8 cellular contexts compared by ENCODE assay signal in genomic region chr6:32637219-32637880, GRCh38. TPM values are rescaled to one million over a fixed set of nuclear protein-coding genes. Genes with fewer than 3 reads are reported as not detected.
DNase-seq lines count a peak whose midpoint lies in the region; ATAC-seq and TF ChIP-seq lines count a peak whose summit lies in the region.

TSS of gene HLA-DQA1 (plus strand) at chr6:32637406. CDS start at chr6:32637459, 53 bp downstream.

- TF ChIP-seq POLR2A in vagina (IDR thresholded peaks at IDR 0.05): no peak

- H2AK5ac ChIP-seq in mesenchymal stem cell (ENCODE audit: low read length, severe bottlenecking): no peak within 1 kb of the TSS

- H3K4ac ChIP-seq in mesenchymal stem cell (ENCODE audit: low read depth in 1 of 2, low read length in 2 of 2): no peak within 1 kb of the TSS

- no peaks in the 10 kb centered on the region for H3K79me2 ChIP-seq in OCI-LY7 (ENCODE audit: insufficient read depth, low read depth, low read length)

- H2BK120ac ChIP-seq in mesenchymal stem cell (ENCODE audit: low read depth, low read length): no peak within 1 kb of the TSS

- peaks cover 41% of the 10 kb centered on the region for H3K4me1 ChIP-seq in OCI-LY7 (ENCODE audit: insufficient read depth, low read length, poor library complexity, severe bottlenecking)
- H3K4me1 ChIP-seq in muscle layer of duodenum (ENCODE audit: control insufficient read depth in 1 of 2, insufficient read depth in 2 of 2, low read length in 2 of 2): no peaks in the 10 kb centered on the region
- no peaks in the 10 kb centered on the region for H3K4me1 ChIP-seq in vagina
- H3K4me1 ChIP-seq in mesenchymal stem cell (ENCODE audit: control insufficient read depth, insufficient read depth, low read depth, low read length): no peaks in the 10 kb centered on the region

- peak; percentile 72 for ATAC-seq in GM18502 (IDR thresholded peaks at IDR 0.05; ENCODE audit: poor library complexity, unreplicated experiment)
- peak; percentile 70 for ATAC-seq in GM21737 (IDR thresholded peaks at IDR 0.05; ENCODE audit: unreplicated experiment)
- no peak for ATAC-seq in HG03457 (IDR thresholded peaks at IDR 0.05; ENCODE audit: unreplicated experiment)

- POLR2A ChIA-PET in OCI-LY7 (lab: Charles Lee): interaction anchor here (1.0 kb wide), 1 partner anchor 234 kb away, joined by 3 read pairs; no protein-coding TSS in a partner anchor

- H3K9me2 ChIP-seq in OCI-LY7 (ENCODE audit: insufficient read depth, low read length): no peaks in the 10 kb centered on the region

- 40% methylated on average over 4 of the region's 7 CpGs for WGBS in mesenchymal stem cell

- no peak within 1 kb of the TSS for H4K91ac ChIP-seq in mesenchymal stem cell (ENCODE audit: low read length)

- H2BK15ac ChIP-seq in mesenchymal stem cell (ENCODE audit: low read depth, poor library complexity, severe bottlenecking): no peak within 1 kb of the TSS

- H3K4me3 ChIP-seq in OCI-LY7 (ENCODE audit: low read depth, low read length, poor library complexity, severe bottlenecking) (no peak within 1 kb of the TSS), muscle layer of duodenum (ENCODE audit: low read depth in 1 of 2, low read length in 2 of 2) (peak within 1 kb of the TSS in 1 of 2 donors; percentile 19), vagina (no peak within 1 kb of the TSS), mesenchymal stem cell (ENCODE audit: insufficient read depth in 1 of 2, low read depth in 1 of 2, low read length in 2 of 2) (no peak within 1 kb of the TSS)

- TF ChIP-seq CTCF in OCI-LY7 (conservative IDR thresholded peaks at IDR 0.05; ENCODE audit: low read length) (no peak), vagina (IDR thresholded peaks at IDR 0.05) (no peak), endothelial cell (IDR thresholded peaks at IDR 0.05; ENCODE audit: unreplicated experiment) (no peak)

- no peaks in the 10 kb centered on the region for H3K36me3 Mint-ChIP-seq in endothelial cell (ENCODE audit: low read depth, unreplicated experiment)

- intact Hi-C loops in OCI-LY7 (cut with micrococcal nuclease; ENCODE audit: unreplicated experiment): no loop called here
- intact Hi-C loops in vagina (cut with DNase I): no loop called here

- H3K9ac ChIP-seq in mesenchymal stem cell (ENCODE audit: low read length): no peak within 1 kb of the TSS

- no peak within 1 kb of the TSS for H2BK12ac ChIP-seq in mesenchymal stem cell (ENCODE audit: low read length in 2 of 2)

- peak; percentile 32 for DNase-seq in OCI-LY7 (ENCODE audit: low spot score)
- DNase-seq in vagina (ENCODE audit: extremely low spot score in 2 of 2): no peak
- no peak for DNase-seq in mesenchymal stem cell
- DNase-seq in endothelial cell (ENCODE audit: low spot score): no peak

- H2AFZ ChIP-seq in OCI-LY7 (ENCODE audit: low read length): peak within 1 kb of the TSS; percentile 50; the same call in 1 of the 2 replicates
- H2AFZ ChIP-seq in mesenchymal stem cell (ENCODE audit: low read depth, low read length): no peak within 1 kb of the TSS

- H3K27ac Mint-ChIP-seq in endothelial cell (ENCODE audit: unreplicated experiment): no peak within 1 kb of the TSS

- H3K18ac ChIP-seq in mesenchymal stem cell (ENCODE audit: low read depth in 1 of 2, low read length in 2 of 2): no peak within 1 kb of the TSS

- TSS peak; percentile 97 for BruUV-seq in OCI-LY7 (replicated peaks; lab: Mats Ljungman, UMichigan)

- no peak within 1 kb of the TSS for H4K8ac ChIP-seq in mesenchymal stem cell (ENCODE audit: low read length)

- H3K4me3 Mint-ChIP-seq in endothelial cell (ENCODE audit: unreplicated experiment): no peak within 1 kb of the TSS

- no peaks in the 10 kb centered on the region for H4K20me1 ChIP-seq in OCI-LY7 (ENCODE audit: insufficient read depth, low read length)

- no peaks in the 10 kb centered on the region for H3K36me3 ChIP-seq in OCI-LY7 (ENCODE audit: insufficient read depth, low read length)
- H3K36me3 ChIP-seq in muscle layer of duodenum (ENCODE audit: control insufficient read depth in 1 of 2, insufficient read depth in 2 of 2, low read length in 2 of 2): no peaks in the 10 kb centered on the region
- no peaks in the 10 kb centered on the region for H3K36me3 ChIP-seq in vagina
- H3K36me3 ChIP-seq in mesenchymal stem cell (ENCODE audit: control insufficient read depth in 1 of 2, insufficient read depth in 2 of 2, low read depth in 1 of 2, low read length in 2 of 2): no peaks in the 10 kb centered on the region

- H3K79me1 ChIP-seq in mesenchymal stem cell (replicated peaks; ENCODE audit: low read length, poor library complexity, severe bottlenecking): no peaks in the 10 kb centered on the region

- H3K27me3 ChIP-seq in muscle layer of duodenum (ENCODE audit: low read depth, low read length): peaks cover 4% of the 10 kb centered on the region
- no peaks in the 10 kb centered on the region for H3K27me3 ChIP-seq in vagina
- H3K27me3 ChIP-seq in mesenchymal stem cell (ENCODE audit: control insufficient read depth in 1 of 2, insufficient read depth in 1 of 2, low read length in 2 of 2): peaks cover 0 to 11% of the 10 kb centered on the region in 2 experiments

- H3K23ac ChIP-seq in mesenchymal stem cell (ENCODE audit: low read length in 2 of 2): no peak within 1 kb of the TSS

- peak within 1 kb of the TSS; percentile 32 for H3K4me2 ChIP-seq in OCI-LY7 (ENCODE audit: low read length)
- no peak within 1 kb of the TSS for H3K4me2 ChIP-seq in mesenchymal stem cell (ENCODE audit: low read length, poor library complexity, severe bottlenecking)

- no peaks in the 10 kb centered on the region for H3K9me3 Mint-ChIP-seq in endothelial cell (ENCODE audit: unreplicated experiment)

- no peak within 1 kb of the TSS for H2BK5ac ChIP-seq in mesenchymal stem cell (ENCODE audit: low read depth, low read length, poor library complexity, severe bottlenecking)

- H3K9me3 ChIP-seq in OCI-LY7 (ENCODE audit: low read length) (no peaks in the 10 kb centered on the region), muscle layer of duodenum (ENCODE audit: control insufficient read depth in 1 of 2, low read length in 2 of 2) (no peaks in the 10 kb centered on the region), vagina (no peaks in the 10 kb centered on the region), mesenchymal stem cell (ENCODE audit: control insufficient read depth, low read length) (no peaks in the 10 kb centered on the region)

- no peaks in the 10 kb centered on the region for H3K4me1 Mint-ChIP-seq in endothelial cell (ENCODE audit: unreplicated experiment)

- H3K27me3 Mint-ChIP-seq in endothelial cell (ENCODE audit: unreplicated experiment): no peaks in the 10 kb centered on the region

- no peak within 1 kb of the TSS for H3K14ac ChIP-seq in mesenchymal stem cell (ENCODE audit: low read length in 2 of 2)

- CTCF ChIA-PET in OCI-LY7 (lab: Charles Lee; ENCODE audit: unreplicated experiment): no interaction called here

- H3K27ac ChIP-seq in OCI-LY7 (ENCODE audit: low read depth, low read length, poor library complexity, severe bottlenecking) (no peak within 1 kb of the TSS), muscle layer of duodenum (ENCODE audit: low read length) (peak within 1 kb of the TSS; percentile 29), vagina (no peak within 1 kb of the TSS), mesenchymal stem cell (ENCODE audit: low read length, poor library complexity, severe bottlenecking) (no peak within 1 kb of the TSS)

RNA-seq across cellular contexts. Expression of gene HLA-DQA1, which starts in this region (rescaled TPM):
- total RNA-seq in OCI-LY7 (2014; rRNA removed; shearing (Covaris generic)): 0.79 and 1.6 TPM in 2 replicates
- total RNA-seq in OCI-LY7 (2022): 31.2 and 32.3 TPM in 2 replicates
- 7.4 TPM for total RNA-seq in vagina
- polyA plus RNA-seq in mesenchymal stem cell (2013, experiment 1 of 2): not detected
- polyA plus RNA-seq in mesenchymal stem cell (2013, experiment 2 of 2): not detected
- not detected for total RNA-seq in endothelial cell (ENCODE audit: unreplicated experiment)
